In the genomic region with DNA sequence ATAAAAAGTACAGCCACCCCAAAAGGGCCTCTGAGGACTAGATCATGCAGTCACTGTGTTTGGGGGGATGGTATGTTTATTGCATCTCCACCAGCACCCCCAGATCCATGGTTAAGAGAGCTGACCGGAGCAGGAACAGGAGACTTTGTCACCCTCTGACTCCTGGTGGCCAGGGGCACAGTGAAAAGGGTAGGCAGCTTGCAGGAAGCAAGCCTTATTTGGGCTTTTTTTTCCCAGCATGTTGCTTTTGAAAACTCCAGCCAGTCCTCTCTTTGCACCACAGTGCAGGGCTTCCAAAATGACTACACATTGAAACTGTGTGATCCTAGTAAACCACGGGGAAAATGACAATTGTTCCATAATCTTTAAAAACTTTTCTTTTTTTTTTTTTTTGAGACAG, we compare ENCODE assay signal across 1 cellular context.
TF ChIP-seq lines count a peak whose summit lies in the region.

No MANE protein-coding gene starts in this region.

TF ChIP-seq in SK-N-SH, 30 proteins besides CTCF, POLR2A, EP300 and RAD21 (continued from another document):
- TF ChIP-seq, protein P1, sequence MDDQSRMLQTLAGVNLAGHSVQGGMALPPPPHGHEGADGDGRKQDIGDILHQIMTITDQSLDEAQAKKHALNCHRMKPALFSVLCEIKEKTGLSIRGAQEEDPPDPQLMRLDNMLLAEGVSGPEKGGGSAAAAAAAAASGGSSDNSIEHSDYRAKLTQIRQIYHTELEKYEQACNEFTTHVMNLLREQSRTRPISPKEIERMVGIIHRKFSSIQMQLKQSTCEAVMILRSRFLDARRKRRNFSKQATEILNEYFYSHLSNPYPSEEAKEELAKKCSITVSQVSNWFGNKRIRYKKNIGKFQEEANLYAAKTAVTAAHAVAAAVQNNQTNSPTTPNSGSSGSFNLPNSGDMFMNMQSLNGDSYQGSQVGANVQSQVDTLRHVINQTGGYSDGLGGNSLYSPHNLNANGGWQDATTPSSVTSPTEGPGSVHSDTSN (IDR thresholded peaks at IDR 0.05) = no peak
- TF ChIP-seq CHD2 (IDR thresholded peaks at IDR 0.05; ENCODE audit: low read length, partially characterized antibody) = no peak
- TF ChIP-seq, protein P2, sequence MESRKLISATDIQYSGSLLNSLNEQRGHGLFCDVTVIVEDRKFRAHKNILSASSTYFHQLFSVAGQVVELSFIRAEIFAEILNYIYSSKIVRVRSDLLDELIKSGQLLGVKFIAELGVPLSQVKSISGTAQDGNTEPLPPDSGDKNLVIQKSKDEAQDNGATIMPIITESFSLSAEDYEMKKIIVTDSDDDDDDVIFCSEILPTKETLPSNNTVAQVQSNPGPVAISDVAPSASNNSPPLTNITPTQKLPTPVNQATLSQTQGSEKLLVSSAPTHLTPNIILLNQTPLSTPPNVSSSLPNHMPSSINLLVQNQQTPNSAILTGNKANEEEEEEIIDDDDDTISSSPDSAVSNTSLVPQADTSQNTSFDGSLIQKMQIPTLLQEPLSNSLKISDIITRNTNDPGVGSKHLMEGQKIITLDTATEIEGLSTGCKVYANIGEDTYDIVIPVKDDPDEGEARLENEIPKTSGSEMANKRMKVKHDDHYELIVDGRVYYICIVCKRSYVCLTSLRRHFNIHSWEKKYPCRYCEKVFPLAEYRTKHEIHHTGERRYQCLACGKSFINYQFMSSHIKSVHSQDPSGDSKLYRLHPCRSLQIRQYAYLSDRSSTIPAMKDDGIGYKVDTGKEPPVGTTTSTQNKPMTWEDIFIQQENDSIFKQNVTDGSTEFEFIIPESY (IDR thresholded peaks at IDR 0.05; ENCODE audit: borderline replicate concordance, low read depth) = no peak
TF ChIP-seq in SK-N-SH: peak in this region for 0.
